13 cellular contexts compared by ENCODE assay signal in genomic region chr4:15677507-15677988, GRCh38. TPM values are rescaled to one million over a fixed set of nuclear protein-coding genes. Genes with fewer than 3 reads are reported as not detected.
DNase-seq lines count a peak whose midpoint lies in the region; ATAC-seq and TF ChIP-seq lines count a peak whose summit lies in the region.
"Had no signal": no experiment of that assay in that cellular context is flagged by ENCODE, and none has a peak within 500 bp of the region (broad histone marks: within the 10 kb centered on the region; RNA-seq: fewer than 3 reads in every experiment).

No MANE protein-coding gene starts in this region.

- TF ChIP-seq CTCF in neural crest cell (conservative IDR thresholded peaks at IDR 0.05) (no peak), heart right ventricle (IDR thresholded peaks at IDR 0.05) (no peak)

- no peak for TF ChIP-seq POLR2A in erythroblast (IDR thresholded peaks at IDR 0.05; ENCODE audit: low read length)

- no peak overlapping the region for H3K27ac Mint-ChIP-seq in neural crest cell (ENCODE audit: unreplicated experiment)
- H3K27ac Mint-ChIP-seq: activated naive CD8-positive, alpha-beta T cell treated with anti-CD3 and anti-CD28 coated beads for 36 hours had no signal

- no peaks in the 10 kb centered on the region for H3K36me3 ChIP-seq in heart right ventricle

- no peaks in the 10 kb centered on the region for H3K27me3 ChIP-seq in heart right ventricle

- H3K27me3 Mint-ChIP-seq in neural crest cell (ENCODE audit: low read depth), result no peaks in the 10 kb centered on the region

- H3K9me3 Mint-ChIP-seq in neural crest cell, result no peaks in the 10 kb centered on the region
- H3K9me3 Mint-ChIP-seq: activated naive CD8-positive, alpha-beta T cell treated with anti-CD3 and anti-CD28 coated beads for 36 hours had no signal

- no peak overlapping the region for H3K27ac ChIP-seq in heart right ventricle

- WGBS in heart right ventricle, 2 donors, result 88 to 90% methylated on average over 2 of the region's 2 CpGs

- no peaks in the 10 kb centered on the region for H3K9me3 ChIP-seq in heart right ventricle

- peaks cover 8% of the 10 kb centered on the region for H3K36me3 Mint-ChIP-seq in neural crest cell (ENCODE audit: low read depth)

- ATAC-seq in Right ventricle myocardium superior (ENCODE audit: poor library complexity), result no peak
- ATAC-seq in GM21526 (IDR thresholded peaks at IDR 0.05; ENCODE audit: low FRiP score, unreplicated experiment), result no peak
- ATAC-seq in HG02938 (IDR thresholded peaks at IDR 0.05; ENCODE audit: unreplicated experiment), result no peak
- no peak for ATAC-seq in heart right ventricle

- peaks cover 0 to 47% (median 8%) of the 10 kb centered on the region in 9 donors for H3K4me1 ChIP-seq in heart right ventricle

- intact Hi-C loops in Right ventricle myocardium superior (cut with DNase I), result no loop called here
- intact Hi-C loops in heart right ventricle (cut with DNase I), result no loop called here

- peak; percentile 71 for DNase-seq in NCI-H69 (lab: John Stamatoyannopoulos, UW)
- peak; percentile 31 to 74 for DNase-seq in erythroblast (lab: John Stamatoyannopoulos, UW)
- no peak for DNase-seq in neural crest cell (ENCODE audit: low read depth, low spot score)
- no peak for DNase-seq in Right ventricle myocardium superior
- no peak for DNase-seq in heart right ventricle
- DNase-seq: activated CD4-positive, CD25-positive, alpha-beta regulatory T cell; activated naive CD8-positive, alpha-beta T cell treated with anti-CD3 and anti-CD28 coated beads for 36 hours; hippocampal formation; NK-92 treated with Interleukin-12 subunit alpha and Interleukin-12 subunit beta, amount 100 ng/mL, for 24 hours; retina had no signal

- H3K4me1 Mint-ChIP-seq in neural crest cell, result peaks cover 34% of the 10 kb centered on the region

- peak overlapping the region; percentile 82 for H3K4me3 Mint-ChIP-seq in neural crest cell
- H3K4me3 Mint-ChIP-seq: activated naive CD8-positive, alpha-beta T cell treated with anti-CD3 and anti-CD28 coated beads for 36 hours had no signal

- peak overlapping the region; percentile 37; the same call in 1 of the 2 replicates for H3K4me3 ChIP-seq in GM08714 (ENCODE audit: low read length)
- no peak overlapping the region for H3K4me3 ChIP-seq in heart right ventricle

RNA-seq across cellular contexts. Expression of gene FAM200B, which starts 4.1 kb away (rescaled TPM):
- total RNA-seq in neural crest cell (33.6 and 39.5 TPM in 2 replicates), Right ventricle myocardium superior (25.5 TPM), heart right ventricle (10 to 100 TPM; 19.7 to 38.7 (median 30.3) TPM)
- polyA plus RNA-seq in heart right ventricle, result 10 to 100 TPM; 21.7 to 23.2 TPM

RNA-seq across cellular contexts. Expression of gene FBXL5, which starts 22.4 kb away (rescaled TPM):
- 71.2 and 74.3 TPM in 2 replicates for total RNA-seq in neural crest cell
- total RNA-seq in Right ventricle myocardium superior, result 99.0 TPM
- 100 to 1,000 TPM in 1 of 10 donors, 10 to 100 TPM in 9; 63.2 to 102 (median 77.3) TPM for total RNA-seq in heart right ventricle
- polyA plus RNA-seq in heart right ventricle, result 10 to 100 TPM; 32.8 to 35.7 TPM

RNA-seq across cellular contexts. Expression of gene BST1, which starts 25.3 kb away (rescaled TPM):
- total RNA-seq in neural crest cell, result 0.75 and 1.1 TPM in 2 replicates
- 2.6 TPM for total RNA-seq in Right ventricle myocardium superior
- 1 to 10 TPM; 1.3 to 5.7 (median 3.2) TPM for total RNA-seq in heart right ventricle
- polyA plus RNA-seq in heart right ventricle, result 1 to 10 TPM; 2.3 to 2.9 TPM

Comparison
In these comparisons a context has a peak if more than half of its experiments do, and no peak if none do; other contexts are left out.
1. DNase-seq: peak in NCI-H69 (single experiment) and erythroblast (2 of 2); none in neural crest cell (single experiment), Right ventricle myocardium superior (single experiment) and heart right ventricle (0 of 2).